ENCODE assay signal across 9 cellular contexts in genomic region chr22:21736084-21736642, GRCh38. TPM values are rescaled to one million over a fixed set of nuclear protein-coding genes. Genes with fewer than 3 reads are reported as not detected.
DNase-seq lines count a peak whose midpoint lies in the region; ATAC-seq and TF ChIP-seq lines count a peak whose summit lies in the region.
"Had no signal": no experiment of that assay in that cellular context is flagged by ENCODE, and none has a peak within 500 bp of the region (broad histone marks: within the 10 kb centered on the region; RNA-seq: fewer than 3 reads in every experiment).

No MANE protein-coding gene starts in this region.

- no peaks in the 10 kb centered on the region for H3K79me2 ChIP-seq in mammary epithelial cell (ENCODE audit: insufficient read depth, low read length)

- CTCF ChIA-PET in mammary epithelial cell (lab: Charles Lee; ENCODE audit: low non-redundant PET) (interaction anchor here (0.6 kb wide), 1 partner anchor 723 kb away, joined by 3 read pairs; no protein-coding TSS in a partner anchor), GM10248 (lab: Yijun Ruan, JAX) (no interaction called here)

- dilution Hi-C loops in mammary epithelial cell (cut with HindIII; ENCODE audit: low sequenced_read_pairs) = no loop called here

- H3K27ac ChIP-seq in mammary epithelial cell (ENCODE audit: insufficient read depth, low read depth, low read length) (no peak overlapping the region), mesodermal cell (ENCODE audit: low read depth, low read length, severe bottlenecking) (no peak overlapping the region), vagina (peak overlapping the region; percentile 38)
- H3K27ac ChIP-seq: epithelial cell of prostate had no signal

- no peak overlapping the region for H3K9ac ChIP-seq in mammary epithelial cell (ENCODE audit: insufficient read depth, low read length)

- no peak for TF ChIP-seq POLR2A in vagina (IDR thresholded peaks at IDR 0.05)

- no TSS peak for BruUV-seq in mammary epithelial cell (replicated peaks; lab: Mats Ljungman, UMichigan)

- in situ Hi-C loops in mammary epithelial cell (cut with MboI; ENCODE audit: low sequenced_read_pairs in 2 of 2) = no loop called here

- H3K27me3 ChIP-seq in mammary epithelial cell (ENCODE audit: insufficient read depth, low read length) (no peaks in the 10 kb centered on the region), vagina (no peaks in the 10 kb centered on the region)

- H3K4me1 ChIP-seq in mammary epithelial cell (ENCODE audit: insufficient read depth, low read length) = peaks cover 10% of the 10 kb centered on the region
- H3K4me1 ChIP-seq in mesodermal cell (ENCODE audit: control insufficient read depth, insufficient read depth, low read length, poor library complexity, severe bottlenecking) = no peaks in the 10 kb centered on the region
- peaks cover 14% of the 10 kb centered on the region for H3K4me1 ChIP-seq in vagina

- H2AFZ ChIP-seq in mammary epithelial cell (ENCODE audit: low read depth, low read length) = peak overlapping the region; percentile 91

- H3K9me3 ChIP-seq in mammary epithelial cell (replicated peaks; ENCODE audit: insufficient read depth, low read length) = no peaks in the 10 kb centered on the region
- H3K9me3 ChIP-seq in mesodermal cell (ENCODE audit: control insufficient read depth, low read length) = no peaks in the 10 kb centered on the region
- H3K9me3 ChIP-seq in vagina = no peaks in the 10 kb centered on the region

- POLR2A ChIA-PET in GM10248 (lab: Yijun Ruan, JAX) = no interaction called here

- intact Hi-C loops in Right ventricle myocardium superior (cut with DNase I) = no loop called here
- intact Hi-C loops in left cardiac atrium (cut with DNase I) = no loop called here
- intact Hi-C loops in mammary epithelial cell (cut with micrococcal nuclease) = loop anchor here (10.0 kb wide), 1 partner anchor 599 kb away; no protein-coding TSS in a partner anchor
- intact Hi-C loops in vagina (cut with DNase I) = no loop called here

- 47% methylated on average over 3 of the region's 65 CpGs for WGBS in mammary epithelial cell (ENCODE audit: low coverage, missing lambda C conversion rate)
- 2 to 8% methylated on average over 48 to 51 of the region's 65 CpGs for whole genome bisulfite sequencing in mesodermal cell (ENCODE audit: insufficient coverage in 2 of 2), 2 experiments

- no peaks in the 10 kb centered on the region for H4K20me1 ChIP-seq in mammary epithelial cell (ENCODE audit: insufficient read depth, low read length)

- TF ChIP-seq CTCF in mammary epithelial cell (conservative IDR thresholded peaks at IDR 0.05 in 1 of 2, IDR thresholded peaks at IDR 0.05 in 1 of 2; ENCODE audit: extremely low read depth in 1 of 2, insufficient read depth in 1 of 2, low read depth in 1 of 2, low read length in 2 of 2) (no peak), vagina (IDR thresholded peaks at IDR 0.05) (no peak), GM10248 (IDR thresholded peaks at IDR 0.05; ENCODE audit: control extremely low read depth, extremely low read depth, low read depth, missing control alignments) (no peak)

- peak; percentile 23 for ATAC-seq in Right ventricle myocardium superior (ENCODE audit: poor library complexity)
- no peak for ATAC-seq in left cardiac atrium

- H3K36me3 ChIP-seq in mammary epithelial cell (ENCODE audit: insufficient read depth, low read length) (no peaks in the 10 kb centered on the region), mesodermal cell (ENCODE audit: control insufficient read depth, insufficient read depth, low read length) (no peaks in the 10 kb centered on the region), vagina (no peaks in the 10 kb centered on the region)

- DNase-seq in Right ventricle myocardium superior (no peak), left cardiac atrium (no peak), mammary epithelial cell (no peak), vagina (ENCODE audit: extremely low spot score in 2 of 2) (no peak), GM10248 (ENCODE audit: extremely low spot score) (no peak), activated T-cell treated with anti-CD3 and anti-CD28 coated beads for 4 hours (no peak)
- DNase-seq in stimulated activated naive CD4-positive, alpha-beta T cell treated with Interleukin-2 at 50 U/mL for 16 hours (lab: John Stamatoyannopoulos, UW) = no peak

- H3K4me2 ChIP-seq in mammary epithelial cell (ENCODE audit: insufficient read depth, low read depth, low read length) = peak overlapping the region; percentile 97

- H3K4me3 ChIP-seq in mammary epithelial cell (replicated peaks in 1 of 3; ENCODE audit: insufficient read depth in 1 of 3, low read depth in 2 of 3, low read length in 3 of 3) = peak overlapping the region in 2 of 3 experiments; percentile 50 to 52
- H3K4me3 ChIP-seq in mesodermal cell (ENCODE audit: extremely low read depth, insufficient read depth, low read length, poor library complexity, severe bottlenecking) = peak overlapping the region; percentile 35
- peak overlapping the region; percentile 54 to 76 for H3K4me3 ChIP-seq in vagina

RNA-seq across cellular contexts. Expression of gene YPEL1, which starts 0.6 kb away (rescaled TPM):
- total RNA-seq in Right ventricle myocardium superior (3.1 TPM), left cardiac atrium (1 to 10 TPM; 4.6 to 5.3 TPM), mammary epithelial cell (under 1 TPM; under 0.01 to 0.07 TPM), vagina (4.9 TPM)
- polyA plus RNA-seq in mammary epithelial cell = 0.02 TPM
- 0.47 TPM for polyA minus RNA-seq in mammary epithelial cell
- polyA plus RNA-seq in mesodermal cell (2013, experiment 1 of 2) = 8.8 TPM
- polyA plus RNA-seq in mesodermal cell (2013, experiment 2 of 2) = 7.8 TPM
